In the genomic region with DNA sequence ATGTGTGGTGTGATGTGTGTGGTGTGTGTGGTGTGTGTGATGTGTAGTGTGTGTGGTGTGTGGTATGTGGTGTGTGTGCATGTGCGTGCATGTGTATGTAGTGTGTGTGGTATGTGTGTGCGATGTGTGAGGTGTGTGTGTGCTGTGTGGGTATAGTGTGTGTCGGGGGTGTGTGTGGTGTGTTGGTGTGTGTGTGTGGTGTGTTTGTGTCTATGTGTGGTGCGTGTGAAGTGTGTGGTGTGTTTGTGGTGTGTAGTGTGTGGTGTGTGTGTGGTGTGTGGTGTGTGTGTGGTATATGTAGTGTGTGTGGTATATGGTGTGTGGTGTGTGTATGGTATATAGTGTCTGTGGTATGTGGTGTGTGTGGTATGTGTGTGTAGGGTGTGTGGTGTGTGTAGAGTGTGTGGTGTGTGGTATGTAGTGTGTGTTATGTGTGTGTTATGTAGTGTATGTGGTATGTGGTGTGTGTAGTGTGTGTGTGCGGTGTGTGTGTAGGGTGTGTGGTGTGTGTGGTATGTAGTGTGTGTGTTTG, we compare ENCODE assay signal across 34 cellular contexts.
"Had no signal": no experiment of that assay in that cellular context is flagged by ENCODE, and none has a peak within 500 bp of the region (broad histone marks: within the 10 kb centered on the region; RNA-seq: fewer than 3 reads in every experiment).

No MANE protein-coding gene starts in this region.

- H3K4me1 ChIP-seq: colonic mucosa, testis had no signal

- FAIRE-seq: endometrium, islet of Langerhans had no signal

- H3K9me3 ChIP-seq: adrenal gland, colonic mucosa, esophagus squamous epithelium, gastrocnemius medialis, left ventricle myocardium inferior, ovary, testis, transverse colon had no signal

- H3K36me3 ChIP-seq: adrenal gland, cardiac muscle cell, colonic mucosa, esophagus squamous epithelium, gastrocnemius medialis, left ventricle myocardium inferior, ovary, transverse colon had no signal

- H3K4me3 ChIP-seq: adrenal gland, cardiac muscle cell, colonic mucosa, esophagus squamous epithelium, gastrocnemius medialis, left ventricle myocardium inferior, ovary, skin epidermis, testis, transverse colon had no signal

- H3K4me3 Mint-ChIP-seq: activated CD4-positive, alpha-beta T cell treated with anti-CD3 and anti-CD28 coated beads for 36 hours; activated CD8-positive, alpha-beta T cell treated with anti-CD3 and anti-CD28 coated beads, Interleukin-2, amount 10 ng/mL, durations not matched to agents 7 days and 5 days; activated naive CD4-positive, alpha-beta T cell treated with anti-CD3 and anti-CD28 coated beads for 36 hours; activated naive CD8-positive, alpha-beta T cell treated with anti-CD3 and anti-CD28 coated beads for 36 hours; activated T-cell treated with anti-CD3 and anti-CD28 coated beads, Interleukin-2, amount 50 U/mL, for 72 hours; brain; mesothelial cell of epicardium; naive B cell; nephron progenitor cell; T-helper 2 cell treated with Interferon-gamma antibody and Interleukin-4, amounts not matched to agents 5 μg/mL and 100 μg/mL, for 36 hours had no signal

- ATAC-seq: activated CD4-positive, alpha-beta T cell treated with anti-CD3 and anti-CD28 coated beads for 36 hours; activated CD8-positive, alpha-beta T cell treated with anti-CD3 and anti-CD28 coated beads, Interleukin-2, amount 10 ng/mL, durations not matched to agents 7 days and 5 days; activated T-cell treated with anti-CD3 and anti-CD28 coated beads, Interleukin-2, amount 50 U/mL, for 72 hours; gastrocnemius medialis; sciatic nerve; stimulated activated naive CD8-positive, alpha-beta T cell treated with anti-CD3 and anti-CD28 coated beads, Interleukin-15, Interleukin-2, amounts not matched to agents 100 U/mL and 50 U/mL, for 24 hours had no signal

- H3K27me3 Mint-ChIP-seq: activated CD4-positive, alpha-beta T cell treated with anti-CD3 and anti-CD28 coated beads for 36 hours; activated naive CD8-positive, alpha-beta T cell treated with anti-CD3 and anti-CD28 coated beads for 36 hours; brain; naive B cell; progenitor cell of endocrine pancreas had no signal

- H3K27me3 ChIP-seq: adrenal gland, cardiac muscle cell, colonic mucosa, esophagus squamous epithelium, gastrocnemius medialis, ovary, testis, transverse colon had no signal

- DNase-seq: activated CD4-positive, alpha-beta T cell treated with anti-CD3 and anti-CD28 coated beads for 36 hours; activated CD4-positive, CD25-positive, alpha-beta regulatory T cell; activated CD8-positive, alpha-beta T cell treated with anti-CD3 and anti-CD28 coated beads, Interleukin-2, amount 10 ng/mL, durations not matched to agents 7 days and 5 days; activated naive CD4-positive, alpha-beta T cell treated with anti-CD3 and anti-CD28 coated beads for 36 hours; activated naive CD8-positive, alpha-beta T cell treated with anti-CD3 and anti-CD28 coated beads for 36 hours; activated T-cell treated with anti-CD3 and anti-CD28 coated beads for 4 hours; activated T-cell treated with anti-CD3 and anti-CD28 coated beads, Interleukin-2, amount 50 U/mL, for 72 hours; adrenal gland; aorta; cerebellar nuclear complex; colonic mucosa; effector CD8-positive, alpha-beta T cell; esophagus squamous epithelium; gastrocnemius medialis; glutamatergic neuron; left ventricle myocardium inferior; naive B cell; nephron progenitor cell; ovary; stimulated activated CD4-positive, alpha-beta T cell treated with anti-CD3 and anti-CD28 coated beads, Interleukin-12 subunit alpha, Interleukin-12 subunit beta, amount 100 ng/mL, for 4 hours; stimulated activated CD4-positive, alpha-beta T cell treated with anti-CD3 and anti-CD28 coated beads, Interleukin-4, amount 100 ng/mL, for 1 hour; stimulated activated naive CD8-positive, alpha-beta T cell treated with anti-CD3 and anti-CD28 coated beads, Interleukin-15, Interleukin-2, amounts not matched to agents 100 U/mL and 50 U/mL, for 24 hours; testis; transverse colon had no signal

- H3K27ac Mint-ChIP-seq: activated CD4-positive, alpha-beta T cell treated with anti-CD3 and anti-CD28 coated beads for 36 hours; activated CD8-positive, alpha-beta T cell treated with anti-CD3 and anti-CD28 coated beads, Interleukin-2, amount 10 ng/mL, durations not matched to agents 7 days and 5 days; activated naive CD4-positive, alpha-beta T cell treated with anti-CD3 and anti-CD28 coated beads for 36 hours; activated naive CD8-positive, alpha-beta T cell treated with anti-CD3 and anti-CD28 coated beads for 36 hours; activated T-cell treated with anti-CD3 and anti-CD28 coated beads, Interleukin-2, amount 50 U/mL, for 72 hours; brain; mesothelial cell of epicardium; naive B cell; nephron progenitor cell; progenitor cell of endocrine pancreas; T-helper 2 cell treated with Interferon-gamma antibody and Interleukin-4, amounts not matched to agents 5 μg/mL and 100 μg/mL, for 36 hours had no signal

- H3K27ac ChIP-seq: adrenal gland, cardiac muscle cell, colonic mucosa, epithelial cell of prostate, esophagus squamous epithelium, gastrocnemius medialis, left ventricle myocardium inferior, ovary, skin epidermis, testis, transverse colon had no signal

- H3K9me3 Mint-ChIP-seq: activated naive CD4-positive, alpha-beta T cell treated with anti-CD3 and anti-CD28 coated beads for 36 hours; activated naive CD8-positive, alpha-beta T cell treated with anti-CD3 and anti-CD28 coated beads for 36 hours; activated T-cell treated with anti-CD3 and anti-CD28 coated beads, Interleukin-2, amount 50 U/mL, for 72 hours; mesothelial cell of epicardium; naive B cell; nephron progenitor cell; T-helper 2 cell treated with Interferon-gamma antibody and Interleukin-4, amounts not matched to agents 5 μg/mL and 100 μg/mL, for 36 hours had no signal

- H3K36me3 Mint-ChIP-seq: activated naive CD8-positive, alpha-beta T cell treated with anti-CD3 and anti-CD28 coated beads for 36 hours; brain; mesothelial cell of epicardium; naive B cell had no signal

- H3K4me1 Mint-ChIP-seq: activated naive CD8-positive, alpha-beta T cell treated with anti-CD3 and anti-CD28 coated beads for 36 hours had no signal
